ENCODE assay signal across 22 cellular contexts in genomic region chr1:213099682-213100399, GRCh38.
"Had no signal": no experiment of that assay in that cellular context is flagged by ENCODE, and none has a peak within 500 bp of the region (broad histone marks: within the 10 kb centered on the region; RNA-seq: fewer than 3 reads in every experiment).

No MANE protein-coding gene starts in this region.

- H3K27me3 ChIP-seq: gastrocnemius medialis, ovary, right lobe of liver, suprapubic skin, transverse colon, upper lobe of right lung, uterus had no signal

- H3K27ac ChIP-seq: epithelial cell of prostate, gastrocnemius medialis, lower lobe of right lung, ovary, right lobe of liver, suprapubic skin, transverse colon, upper lobe of right lung, uterus had no signal

- DNase-seq: effector CD8-positive, alpha-beta T cell; endodermal cell; foreskin fibroblast; gastrocnemius medialis; head of caudate nucleus; left ventricle myocardium superior; lower lobe of right lung; natural killer cell; occipital lobe; ovary; right lobe of liver; small intestine; stimulated activated CD4-positive, alpha-beta T cell treated with anti-CD3 and anti-CD28 coated beads, Interleukin-15, amount 100 ng/mL, for 24 hours; stimulated activated CD4-positive, alpha-beta T cell treated with anti-CD3 and anti-CD28 coated beads, Interleukin-2, amount 100 ng/mL, for 48 hours; stimulated activated naive B cell treated with anti-CD40 and anti-IgM and Interleukin-4, amounts not matched to agents 10 μg/mL and 1 μg/mL and 100 μg/mL, for 72 hours; transverse colon; upper lobe of right lung; uterus had no signal

- H3K9me3 ChIP-seq: gastrocnemius medialis, lower lobe of right lung, ovary, right lobe of liver, suprapubic skin, transverse colon, upper lobe of right lung, uterus had no signal

- H3K36me3 ChIP-seq: lower lobe of right lung, ovary, right lobe of liver, transverse colon, upper lobe of right lung, uterus had no signal

- FAIRE-seq: keratinocyte, small intestine had no signal

- H3K4me1 ChIP-seq: gastrocnemius medialis, lower lobe of right lung, right lobe of liver, suprapubic skin, transverse colon, upper lobe of right lung, uterus had no signal

- ATAC-seq: esophagus mucosa; gastrocnemius medialis; left ventricle myocardium superior; lower lobe of right lung; natural killer cell; right lobe of liver; stimulated activated naive B cell treated with anti-CD40 and anti-IgM and Interleukin-4, amounts not matched to agents 10 μg/mL and 1 μg/mL and 100 μg/mL, for 72 hours; upper lobe of right lung had no signal

- H3K4me3 ChIP-seq: gastrocnemius medialis, lower lobe of right lung, ovary, right lobe of liver, suprapubic skin, transverse colon, upper lobe of right lung, uterus had no signal
